ENCODE assay signal across 21 cellular contexts in the genomic region with DNA sequence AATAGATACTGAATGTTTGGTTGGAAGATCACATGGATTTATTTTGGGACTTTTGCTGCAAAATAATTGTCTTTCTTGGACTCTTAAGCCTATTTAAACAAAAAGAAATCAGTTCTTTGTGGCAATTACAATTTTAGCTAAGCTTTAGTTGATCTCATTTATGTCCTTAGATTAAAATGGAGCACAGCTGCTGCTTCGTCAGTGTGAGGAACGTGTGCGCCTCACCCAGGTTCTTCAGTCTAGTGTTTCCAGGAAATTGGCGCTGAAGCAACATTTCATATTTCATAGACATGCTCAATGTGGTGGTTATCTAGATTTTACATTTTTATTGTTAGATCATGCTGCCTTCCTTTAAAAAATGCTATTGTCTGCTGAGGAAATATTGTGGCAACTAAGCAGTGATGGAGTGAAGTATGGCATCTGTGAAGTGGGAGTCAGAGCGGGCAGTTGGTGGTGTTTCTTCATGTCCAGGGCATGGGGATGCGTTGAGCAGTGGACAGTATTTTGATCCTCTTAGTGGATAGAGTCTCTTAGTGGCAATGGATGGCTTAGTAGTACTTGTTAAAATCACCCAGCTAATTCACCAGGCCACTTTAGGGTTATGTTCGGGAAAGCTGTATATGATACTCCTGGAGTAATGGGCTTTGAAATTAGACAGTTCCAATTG. TPM values are rescaled to one million over a fixed set of nuclear protein-coding genes. Genes with fewer than 3 reads are reported as not detected.
DNase-seq lines count a peak whose midpoint lies in the region; ATAC-seq, FAIRE-seq and TF ChIP-seq lines count a peak whose summit lies in the region.
"Had no signal": no experiment of that assay in that cellular context is flagged by ENCODE, and none has a peak within 500 bp of the region (broad histone marks: within the 10 kb centered on the region; RNA-seq: fewer than 3 reads in every experiment).

No MANE protein-coding gene starts in this region.

- peaks cover 77% of the 10 kb centered on the region for H3K4me1 ChIP-seq in CD4-positive, alpha-beta memory T cell (ENCODE audit: insufficient read depth, low read length)
- H3K4me1 ChIP-seq: BE2C had no signal

- ATAC-seq in central memory CD8-positive, alpha-beta T cell (replicated peaks; ENCODE audit: extremely low read depth, poor library complexity, severe bottlenecking), result no peak
- no peak for ATAC-seq in natural killer cell
- ATAC-seq: left lobe of liver; natural killer cell treated with Interleukin-12 subunit alpha and Interleukin-12 subunit beta and Interleukin-15 and Interleukin-18, amount 100 ng/mL, for 72 hours; Right ventricle myocardium inferior had no signal

- DNase-seq in Ammon's horn (ENCODE audit: low spot score) (peak; percentile 23), 8988T (no peak), GM12891 (ENCODE audit: insufficient read length, low spot score) (no peak), natural killer cell (no peak)
- DNase-seq in CD4-positive, alpha-beta memory T cell, result no peak
- DNase-seq in central memory CD8-positive, alpha-beta T cell (ENCODE audit: low spot score in 2 of 2), result no peak
- DNase-seq: activated CD4-positive, alpha-beta T cell treated with anti-CD3 and anti-CD28 coated beads for 4 hours; activated T-cell treated with anti-CD3 and anti-CD28 coated beads, Interleukin-2, amount 50 U/mL, for 1 hour; BE2C; cerebellar nuclear complex; DMS153; foreskin melanocyte; H9; NCI-H146; retina; stimulated activated CD4-positive, alpha-beta T cell treated with anti-CD3 and anti-CD28 coated beads, Interleukin-1b, Interleukin-23, amount 100 ng/mL, for 48 hours; testis had no signal

- H3K9me3 ChIP-seq in CD4-positive, alpha-beta memory T cell (ENCODE audit: control insufficient read depth in 1 of 2, low read length in 2 of 2), result no peaks in the 10 kb centered on the region
- H3K9me3 ChIP-seq: BE2C, testis had no signal

- peaks cover 42 to 82% (median 64%) of the 10 kb centered on the region in 4 donors for H3K4me1 Mint-ChIP-seq in CD4-positive, alpha-beta memory T cell
- H3K4me1 Mint-ChIP-seq in central memory CD8-positive, alpha-beta T cell, result peaks cover 60% of the 10 kb centered on the region
- H3K4me1 Mint-ChIP-seq in nephron (peaks cover 70% of the 10 kb centered on the region), natural killer cell (peaks cover 50 to 57% of the 10 kb centered on the region in 2 donors)

- H3K4me3 Mint-ChIP-seq in CD4-positive, alpha-beta memory T cell, result peak overlapping the region in 2 of 8 donors; percentile 1 to 13
- H3K4me3 Mint-ChIP-seq in central memory CD8-positive, alpha-beta T cell, result no peak overlapping the region
- H3K4me3 Mint-ChIP-seq in nephron (peak overlapping the region in 1 of 3 experiments; percentile 11), natural killer cell (no peak overlapping the region)
- H3K4me3 Mint-ChIP-seq: H9; natural killer cell treated with Interleukin-12 subunit alpha and Interleukin-12 subunit beta and Interleukin-15 and Interleukin-18, amount 100 ng/mL, for 72 hours had no signal

- no peak for FAIRE-seq in GM12891 (lab: Jason Lieb, UNC)

- peaks cover 15% of the 10 kb centered on the region for H3K36me3 ChIP-seq in CD4-positive, alpha-beta memory T cell (ENCODE audit: insufficient read depth, low read length)
- H3K36me3 ChIP-seq: BE2C had no signal

- intact Hi-C loops in CD4-positive, alpha-beta memory T cell (cut with micrococcal nuclease), result no loop called here
- intact Hi-C loops in natural killer cell (cut with micrococcal nuclease), result no loop called here

- CTCF ChIA-PET in CD4-positive, alpha-beta memory T cell (lab: Charles Lee; ENCODE audit: partially characterized antibody), result no interaction called here

- no peak for TF ChIP-seq POLR2A in GM12891 (IDR thresholded peaks at IDR 0.05; ENCODE audit: low read depth, low read length)

- peaks cover 20 to 30% of the 10 kb centered on the region in 2 donors for H3K36me3 Mint-ChIP-seq in CD4-positive, alpha-beta memory T cell
- H3K36me3 Mint-ChIP-seq in central memory CD8-positive, alpha-beta T cell (ENCODE audit: insufficient read depth), result peaks cover 26% of the 10 kb centered on the region
- H3K36me3 Mint-ChIP-seq in nephron (ENCODE audit: low read depth) (peaks cover 17% of the 10 kb centered on the region), natural killer cell (no peaks in the 10 kb centered on the region)
- H3K36me3 Mint-ChIP-seq: natural killer cell treated with Interleukin-12 subunit alpha and Interleukin-12 subunit beta and Interleukin-15 and Interleukin-18, amount 100 ng/mL, for 72 hours had no signal

- no peak overlapping the region for H3K27ac ChIP-seq in CD4-positive, alpha-beta memory T cell (ENCODE audit: low read depth, low read length)
- H3K27ac ChIP-seq: testis had no signal

- H3K4me3 ChIP-seq in CD4-positive, alpha-beta memory T cell (ENCODE audit: low read length in 2 of 2), result no peak overlapping the region
- H3K4me3 ChIP-seq: testis had no signal

- no peaks in the 10 kb centered on the region for H3K27me3 Mint-ChIP-seq in CD4-positive, alpha-beta memory T cell
- no peaks in the 10 kb centered on the region for H3K27me3 Mint-ChIP-seq in central memory CD8-positive, alpha-beta T cell
- no peaks in the 10 kb centered on the region for H3K27me3 Mint-ChIP-seq in nephron (ENCODE audit: low read depth)
- no peaks in the 10 kb centered on the region for H3K27me3 Mint-ChIP-seq in natural killer cell (ENCODE audit: low read depth in 2 of 2)
- H3K27me3 Mint-ChIP-seq: natural killer cell treated with Interleukin-12 subunit alpha and Interleukin-12 subunit beta and Interleukin-15 and Interleukin-18, amount 100 ng/mL, for 72 hours had no signal

- peak overlapping the region in 5 of 7 donors; percentile 1 to 85 (median 58) for H3K27ac Mint-ChIP-seq in CD4-positive, alpha-beta memory T cell
- H3K27ac Mint-ChIP-seq in central memory CD8-positive, alpha-beta T cell (ENCODE audit: low read depth), result peak overlapping the region; percentile 79
- peak overlapping the region in 2 of 3 experiments; percentile 43 to 63 for H3K27ac Mint-ChIP-seq in nephron
- peak overlapping the region in 1 of 2 donors; percentile 7 for H3K27ac Mint-ChIP-seq in natural killer cell

- no peaks in the 10 kb centered on the region for H3K27me3 ChIP-seq in CD4-positive, alpha-beta memory T cell (ENCODE audit: insufficient read depth, low read length)
- H3K27me3 ChIP-seq: BE2C, testis had no signal

- H3K9me3 Mint-ChIP-seq in CD4-positive, alpha-beta memory T cell, result no peaks in the 10 kb centered on the region
- no peaks in the 10 kb centered on the region for H3K9me3 Mint-ChIP-seq in central memory CD8-positive, alpha-beta T cell
- no peaks in the 10 kb centered on the region for H3K9me3 Mint-ChIP-seq in nephron
- H3K9me3 Mint-ChIP-seq in natural killer cell, result no peaks in the 10 kb centered on the region
- H3K9me3 Mint-ChIP-seq: H9; natural killer cell treated with Interleukin-12 subunit alpha and Interleukin-12 subunit beta and Interleukin-15 and Interleukin-18, amount 100 ng/mL, for 72 hours had no signal

- no peak for TF ChIP-seq CTCF in nephron (IDR thresholded peaks at IDR 0.05; ENCODE audit: unreplicated experiment in 3 of 3)
- TF ChIP-seq CTCF in natural killer cell (IDR thresholded peaks at IDR 0.05), result no peak

- POLR2A ChIA-PET in CD4-positive, alpha-beta memory T cell (lab: Charles Lee; ENCODE audit: partially characterized antibody), result no interaction called here

TF ChIP-seq in GM12891, 5 proteins besides CTCF, POLR2A, EP300 and RAD21:
- TF ChIP-seq TAF1 (IDR thresholded peaks at IDR 0.05; ENCODE audit: low read depth, low read length), result no peak

RNA-seq across cellular contexts. Expression of a gene that starts 5.6 kb away (rescaled TPM):
- total RNA-seq in CD4-positive, alpha-beta memory T cell, result 10 to 100 TPM; 46.2 to 47.6 TPM
- 1 to 10 TPM; 1.0 to 5.2 TPM for polyA plus RNA-seq in CD4-positive, alpha-beta memory T cell
- polyA plus RNA-seq in GM12891 (2012; ENCODE audit: low read depth, missing spikeins), result 4.7 TPM
- 10 to 100 TPM; 27.3 to 39.8 (median 34.0) TPM for total RNA-seq in natural killer cell

RNA-seq across cellular contexts. Expression of a gene that starts 38.0 kb away (rescaled TPM):
- total RNA-seq in CD4-positive, alpha-beta memory T cell, result 1 to 10 TPM; 3.3 to 3.6 TPM
- polyA plus RNA-seq in CD4-positive, alpha-beta memory T cell, result 1 to 10 TPM; 6.1 to 7.1 TPM
- 4.5 TPM for polyA plus RNA-seq in GM12891 (2012; ENCODE audit: low read depth, missing spikeins)
- under 1 TPM; 0.42 to 0.66 (median 0.65) TPM for total RNA-seq in natural killer cell
